Comparison of ENCODE assay signal across 18 cellular contexts in genomic region chr5:30194595-30194994, GRCh38.
"Had no signal": no experiment of that assay in that cellular context is flagged by ENCODE, and none has a peak within 500 bp of the region (broad histone marks: within the 10 kb centered on the region; RNA-seq: fewer than 3 reads in every experiment).

No MANE protein-coding gene starts in this region.

- DNase-seq: activated CD4-positive, alpha-beta memory T cell treated with anti-CD3 and anti-CD28 coated beads for 36 hours; activated CD4-positive, alpha-beta T cell treated with anti-CD3 and anti-CD28 coated beads for 36 hours; activated T-cell treated with anti-CD3 and anti-CD28 coated beads, Interleukin-2, amount 50 U/mL, for 24 hours; adrenal gland; erythroblast; gastrocnemius medialis; heart left ventricle; left cardiac atrium; lower lobe of right lung; right cardiac atrium; stimulated activated CD4-positive, alpha-beta T cell treated with anti-CD3 and anti-CD28 coated beads, Interleukin-4, amount 100 ng/mL, for 4 hours; stimulated activated CD8-positive, alpha-beta memory T cell treated with anti-CD3 and anti-CD28 coated beads, Interleukin-4, amount 100 ng/mL, for 48 hours; stimulated activated naive CD4-positive, alpha-beta T cell treated with Interleukin-2 at 50 U/mL for 16 hours; substantia nigra; uterus had no signal

- H3K27me3 ChIP-seq: adrenal gland, gastrocnemius medialis, heart left ventricle, tibial nerve, uterus had no signal

- H3K27ac ChIP-seq: adrenal gland, gastrocnemius medialis, heart left ventricle, lower lobe of right lung, prostate gland, tibial nerve, uterus had no signal

- H3K4me3 ChIP-seq: adrenal gland, gastrocnemius medialis, heart left ventricle, lower lobe of right lung, prostate gland, smooth muscle cell, tibial nerve, uterus had no signal

- H3K4me1 ChIP-seq: adrenal gland, gastrocnemius medialis, heart left ventricle, lower lobe of right lung, prostate gland, tibial nerve, uterus had no signal

- ATAC-seq: activated CD4-positive, alpha-beta T cell treated with anti-CD3 and anti-CD28 coated beads for 36 hours; gastrocnemius medialis; heart left ventricle; left cardiac atrium; lower lobe of right lung; right cardiac atrium had no signal

- H3K9me3 ChIP-seq: adrenal gland, gastrocnemius medialis, lower lobe of right lung, prostate gland, tibial nerve, uterus had no signal

- H3K36me3 ChIP-seq: adrenal gland, gastrocnemius medialis, heart left ventricle, lower lobe of right lung, prostate gland, tibial nerve, uterus had no signal
